ENCODE assay signal across 26 cellular contexts in the genomic region with DNA sequence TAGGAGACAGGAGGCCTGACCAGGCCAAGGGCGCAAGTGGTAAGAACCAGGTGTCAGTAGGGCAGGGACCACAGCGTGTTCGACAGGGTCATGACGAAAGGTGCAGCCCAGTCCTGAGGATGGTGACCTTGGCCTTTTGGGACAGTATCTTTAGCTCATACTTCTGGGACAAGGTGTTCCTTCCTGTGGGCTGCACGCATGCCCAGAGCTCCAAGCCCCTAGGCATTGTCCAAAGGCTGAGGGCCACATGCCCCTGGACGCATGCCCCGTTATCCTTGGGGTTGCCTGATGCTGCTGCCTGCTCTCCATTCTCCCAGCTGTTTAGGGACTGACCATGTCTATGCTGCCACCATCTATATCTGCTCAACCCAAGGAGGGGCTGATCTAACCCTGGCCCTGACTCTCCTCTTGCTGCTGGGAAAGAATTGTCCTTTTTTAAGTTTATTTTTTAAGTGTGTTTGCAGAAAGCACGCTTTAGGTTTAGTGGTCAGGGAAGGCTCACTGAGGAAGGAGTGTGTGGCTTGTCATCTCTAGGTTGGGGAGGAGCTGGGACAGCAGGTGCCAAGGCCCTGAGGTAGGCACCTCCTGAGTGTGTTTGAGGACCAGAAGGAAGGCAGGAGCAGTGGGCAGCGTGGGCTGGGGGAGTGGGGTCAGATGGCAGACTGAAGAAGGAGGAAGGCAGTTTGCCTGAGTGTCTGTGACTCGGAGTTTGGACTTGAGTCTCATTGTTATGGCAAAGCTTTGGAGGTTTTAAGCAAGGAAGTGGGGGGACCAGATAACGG. TPM values are rescaled to one million over a fixed set of nuclear protein-coding genes. Genes with fewer than 3 reads are reported as not detected.
DNase-seq lines count a peak whose midpoint lies in the region; ATAC-seq, FAIRE-seq and TF ChIP-seq lines count a peak whose summit lies in the region.
"Had no signal": no experiment of that assay in that cellular context is flagged by ENCODE, and none has a peak within 500 bp of the region (broad histone marks: within the 10 kb centered on the region; RNA-seq: fewer than 3 reads in every experiment).

No MANE protein-coding gene starts in this region.

- H3K36me3 ChIP-seq in HEK293 (ENCODE audit: control insufficient read depth in 2 of 2, insufficient read depth in 1 of 2, low read length in 2 of 2), result no peaks in the 10 kb centered on the region
- no peaks in the 10 kb centered on the region for H3K36me3 ChIP-seq in bronchial epithelial cell (ENCODE audit: control insufficient read depth, insufficient read depth, low read length)
- no peaks in the 10 kb centered on the region for H3K36me3 ChIP-seq in neuronal stem cell (replicated peaks in 1 of 2; ENCODE audit: control insufficient read depth in 2 of 2, insufficient read depth in 2 of 2, low read length in 2 of 2)
- no peaks in the 10 kb centered on the region for H3K36me3 ChIP-seq in ascending aorta
- H3K36me3 ChIP-seq: BLaER1 treated with 17β-estradiol and CSF1 and Interleukin-3, amounts not matched to agents 10 nM and 100 nM; SJSA1 had no signal

- H3K4me3 ChIP-seq in HEK293 (ENCODE audit: low read depth, low read length), result no peak overlapping the region
- no peak overlapping the region for H3K4me3 ChIP-seq in bronchial epithelial cell (ENCODE audit: low read depth, low read length)
- no peak overlapping the region for H3K4me3 ChIP-seq in neuronal stem cell (ENCODE audit: low read length in 2 of 2)
- no peak overlapping the region for H3K4me3 ChIP-seq in ascending aorta
- H3K4me3 ChIP-seq: A549; BLaER1 treated with 17β-estradiol and CSF1 and Interleukin-3, amounts not matched to agents 10 nM and 100 nM; SJSA1 had no signal

- no peak overlapping the region for H4K91ac ChIP-seq in neuronal stem cell (ENCODE audit: low read depth, low read length, poor library complexity)

- intact Hi-C loops in Right ventricle myocardium inferior (cut with DNase I) (no loop called here), cardiac septum (cut with DNase I) (loop anchor here (5.0 kb wide), 1 partner anchor 63 kb away; no protein-coding TSS in a partner anchor), ascending aorta (cut with DNase I) (no loop called here)

- H3K27me3 ChIP-seq in bronchial epithelial cell (ENCODE audit: control insufficient read depth, insufficient read depth, low read length) (no peaks in the 10 kb centered on the region), neuronal stem cell (ENCODE audit: control insufficient read depth in 3 of 3, insufficient read depth in 3 of 3, low read depth in 1 of 3, low read length in 3 of 3) (peaks cover 0 to 26% (median 0%) of the 10 kb centered on the region in 3 experiments), ascending aorta (no peaks in the 10 kb centered on the region)
- H3K27me3 ChIP-seq: SJSA1 had no signal

- H2AFZ ChIP-seq in neuronal stem cell (ENCODE audit: low read length), result no peak overlapping the region

- no peak overlapping the region for H3K4ac ChIP-seq in neuronal stem cell (ENCODE audit: low read length)

- CTCF ChIA-PET in HEK293 (lab: Yijun Ruan, JAX), result interaction anchor here (1.5 to 3.2 kb wide), 3 partner anchors 9 to 20 kb away, joined by 6 to 34 read pairs (median 19); no protein-coding TSS in a partner anchor

- POLR2A ChIA-PET in HEK293 (lab: Yijun Ruan, JAX), result interaction anchor here (1.9 kb wide), 1 partner anchor 15 kb away, joined by 10 read pairs; the partner anchor contains the start of gene CBX4

- ATAC-seq in Right ventricle myocardium inferior, result no peak
- ATAC-seq: A549 had no signal

- H2BK12ac ChIP-seq in neuronal stem cell (ENCODE audit: low read length), result no peak overlapping the region

- peak; percentile 59 for DNase-seq in Right ventricle myocardium inferior (ENCODE audit: missing footprints)
- DNase-seq in cardiac septum (ENCODE audit: low spot score), result no peak
- no peak for DNase-seq in bronchial epithelial cell (ENCODE audit: low read depth)
- DNase-seq in neuronal stem cell (ENCODE audit: low spot score), result no peak
- no peak for DNase-seq in NCI-H82 treated with DMSO at 0.1 percent for 48 hours (lab: John Stamatoyannopoulos, UW; ENCODE audit: unreplicated experiment)
- no peak for DNase-seq in ascending aorta (ENCODE audit: low spot score in 2 of 2)
- DNase-seq in NCI-H2227 (lab: John Stamatoyannopoulos, UW; ENCODE audit: unreplicated experiment), result no peak
- DNase-seq: AML-193; CD4-positive, alpha-beta memory T cell; COR-L47; GF-D8; Kasumi-1; MV-4-11; NCI-H1105; NCI-H1436 treated with DMSO at 0.1 percent for 48 hours; NCI-H187 treated with DMSO at 0.1 percent for 48 hours; NCI-H2171 treated with DMSO at 0.1 percent for 48 hours; NCI-H524; NCI-H774; NK-92 treated with Interleukin-12 subunit alpha and Interleukin-12 subunit beta, amount 100 ng/mL, for 24 hours had no signal

- WGBS in neuronal stem cell (ENCODE audit: extremely low coverage in 2 of 2, insufficient read length in 2 of 2, insufficient replicate concordance in 1 of 2), 2 donors, result no CpG with 5 or more reads among the region's 11 CpGs

- no peak overlapping the region for H2BK15ac ChIP-seq in neuronal stem cell (ENCODE audit: low read length)

- no peak for TF ChIP-seq CTCF in HEK293 (tag by site-specific recombination; IDR thresholded peaks at IDR 0.05)
- TF ChIP-seq CTCF in bronchial epithelial cell (IDR thresholded peaks at IDR 0.05; ENCODE audit: insufficient read depth, low read length, severe bottlenecking), result no peak
- TF ChIP-seq CTCF in ascending aorta (IDR thresholded peaks at IDR 0.05), result no peak

- no peak overlapping the region for H2BK120ac ChIP-seq in neuronal stem cell (ENCODE audit: low read depth, low read length)

- H3K4me1 ChIP-seq in HEK293 (ENCODE audit: control insufficient read depth, insufficient read depth, low read length) (no peaks in the 10 kb centered on the region), neuronal stem cell (ENCODE audit: control insufficient read depth in 2 of 2, insufficient read depth in 1 of 2, low read depth in 1 of 2, low read length in 2 of 2) (peaks cover 7 to 8% of the 10 kb centered on the region in 2 donors), ascending aorta (peaks cover 0 to 3% of the 10 kb centered on the region in 2 donors)

- no peak overlapping the region for H4K8ac ChIP-seq in neuronal stem cell (ENCODE audit: low read depth, low read length)

- no peak overlapping the region for H3K14ac ChIP-seq in neuronal stem cell (ENCODE audit: low read length)

- peak; percentile 80 for FAIRE-seq in bronchial epithelial cell (lab: Jason Lieb, UNC)
- FAIRE-seq: A549, GM19239, H54 had no signal

- no peak overlapping the region for H3K4me2 ChIP-seq in neuronal stem cell (ENCODE audit: insufficient read depth, low read length, poor library complexity, severe bottlenecking)
- H3K4me2 ChIP-seq: A549 had no signal

- H3K9ac ChIP-seq in neuronal stem cell (ENCODE audit: low read depth, low read length, poor library complexity), result no peak overlapping the region
- H3K9ac ChIP-seq: BLaER1 treated with 17β-estradiol and CSF1 and Interleukin-3, amounts not matched to agents 10 nM and 100 nM had no signal

- H3K79me1 ChIP-seq in neuronal stem cell (ENCODE audit: low read depth, low read length), result no peaks in the 10 kb centered on the region

- H2AK5ac ChIP-seq in neuronal stem cell (ENCODE audit: low read depth, low read length), result no peak overlapping the region

- H2BK5ac ChIP-seq in neuronal stem cell (ENCODE audit: low read length), result no peak overlapping the region

- H3K9me3 ChIP-seq in HEK293 (ENCODE audit: control insufficient read depth, insufficient read depth, low read depth, low read length) (no peaks in the 10 kb centered on the region), neuronal stem cell (replicated peaks in 1 of 2; ENCODE audit: control insufficient read depth in 2 of 2, insufficient read depth in 1 of 2, low read depth in 1 of 2, low read length in 2 of 2) (no peaks in the 10 kb centered on the region), ascending aorta (no peaks in the 10 kb centered on the region)
- H3K9me3 ChIP-seq: A549; BLaER1 treated with 17β-estradiol and CSF1 and Interleukin-3, amounts not matched to agents 10 nM and 100 nM; SJSA1 had no signal

- H3K27ac ChIP-seq in HEK293 (ENCODE audit: extremely low read depth, low read depth, low read length) (no peak overlapping the region), neuronal stem cell (replicated peaks; ENCODE audit: low read length) (no peak overlapping the region), ascending aorta (no peak overlapping the region)
- H3K27ac ChIP-seq: A549; BLaER1 treated with 17β-estradiol and CSF1 and Interleukin-3, amounts not matched to agents 10 nM and 100 nM had no signal

- H3K23ac ChIP-seq in neuronal stem cell (ENCODE audit: low read depth, low read length, poor library complexity), result no peak overlapping the region

- peak overlapping the region; percentile 41 for H3K18ac ChIP-seq in neuronal stem cell (ENCODE audit: low read length)

TF ChIP-seq in HEK293, 187 proteins besides CTCF, POLR2A, EP300 and RAD21:
- TF ChIP-seq ZNF132 (tag by site-specific recombination; IDR thresholded peaks at IDR 0.05; ENCODE audit: borderline replicate concordance) (no peak), ZNF623 (tag by site-specific recombination; IDR thresholded peaks at IDR 0.05) (peak; percentile 94), ZFP3 (tag by site-specific recombination; IDR thresholded peaks at IDR 0.05; ENCODE audit: low read depth) (no peak), ZNF792 (tag by site-specific recombination; IDR thresholded peaks at IDR 0.05) (no peak)

RNA-seq across cellular contexts. Expression of gene CBX4, which starts 15.0 kb away (rescaled TPM):
- total RNA-seq in Right ventricle myocardium inferior (23.7 TPM), cardiac septum (23.8 TPM), bronchial epithelial cell (43.4 and 86.8 TPM in 2 replicates), ascending aorta (25.7 TPM)
- polyA plus RNA-seq in neuronal stem cell (2013, experiment 1 of 2), result 10.0 TPM
- polyA plus RNA-seq in neuronal stem cell (2013, experiment 2 of 2), result 10.0 TPM

RNA-seq across cellular contexts. Expression of gene CBX8, which starts 57.4 kb away (rescaled TPM):
- 5.3 TPM for total RNA-seq in Right ventricle myocardium inferior
- total RNA-seq in cardiac septum, result 5.7 TPM
- 2.6 and 2.7 TPM in 2 replicates for total RNA-seq in bronchial epithelial cell
- polyA plus RNA-seq in neuronal stem cell (2013, experiment 1 of 2), result 5.5 TPM
- polyA plus RNA-seq in neuronal stem cell (2013, experiment 2 of 2), result 5.0 TPM
- total RNA-seq in ascending aorta, result 1.1 TPM
